20 cellular contexts compared by ENCODE assay signal in the genomic region with DNA sequence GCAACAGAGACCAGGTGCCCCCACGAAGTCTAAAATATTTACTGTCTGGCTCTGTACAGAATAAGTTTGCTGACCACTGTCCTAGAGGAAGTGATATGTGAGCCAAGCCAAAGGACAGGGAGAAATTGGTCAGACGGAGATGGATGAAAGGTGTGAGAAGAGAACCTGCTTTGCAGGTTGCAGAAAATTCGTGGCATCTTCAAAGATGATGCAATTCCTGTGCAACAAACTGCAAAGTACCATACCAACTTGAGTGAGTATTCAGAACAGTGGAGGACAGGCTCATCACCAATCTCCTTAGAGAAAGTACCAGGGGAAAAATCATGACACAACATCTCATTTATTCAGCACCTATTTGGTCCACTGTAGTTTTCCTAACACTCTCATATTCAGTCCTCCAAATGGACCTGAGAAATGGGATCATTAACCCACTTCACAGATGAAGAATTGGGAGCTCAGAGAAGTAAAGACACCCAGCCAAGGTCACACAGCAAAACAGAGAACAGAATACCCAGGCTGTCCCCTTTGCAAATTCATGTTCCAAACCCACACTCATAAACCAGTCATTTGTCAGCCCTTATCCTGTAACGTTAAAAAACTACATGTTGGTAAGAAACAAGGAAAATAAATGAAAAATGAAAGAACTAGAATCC.
DNase-seq lines count a peak whose midpoint lies in the region; FAIRE-seq and TF ChIP-seq lines count a peak whose summit lies in the region.
"Had no signal": no experiment of that assay in that cellular context is flagged by ENCODE, and none has a peak within 500 bp of the region (broad histone marks: within the 10 kb centered on the region; RNA-seq: fewer than 3 reads in every experiment).

No MANE protein-coding gene starts in this region.

- intact Hi-C loops in breast epithelium (cut with DNase I; ENCODE audit: low total_unique reads): no loop called here
- intact Hi-C loops in PC-9 (cut with micrococcal nuclease; ENCODE audit: unreplicated experiment): loop anchor here (1.0 kb wide), 1 partner anchor 81 kb away; no protein-coding TSS in a partner anchor

- H3F3A ChIP-seq in PC-9 (ENCODE audit: insufficient read depth, low read depth): peaks cover 18% of the 10 kb centered on the region; the same call in 1 of the 2 replicates

- H3K9me3 ChIP-seq in breast epithelium (peaks cover 0 to 5% of the 10 kb centered on the region in 2 donors), PC-9 (ENCODE audit: insufficient read depth, low read depth) (peaks cover 8% of the 10 kb centered on the region; the same call in 1 of the 2 replicates), HAP-1 (peaks cover 3% of the 10 kb centered on the region; the same call in 1 of the 2 replicates)
- H3K9me3 ChIP-seq: tibial artery had no signal

- H3K4me1 ChIP-seq in breast epithelium (no peaks in the 10 kb centered on the region), PC-9 (replicated peaks; ENCODE audit: insufficient read depth) (peaks cover 27% of the 10 kb centered on the region), HAP-1 (peaks cover 7% of the 10 kb centered on the region)

- TF ChIP-seq CTCF in breast epithelium (IDR thresholded peaks at IDR 0.05): no peak
- no peak for TF ChIP-seq CTCF in PC-9 (conservative IDR thresholded peaks at IDR 0.05)

- POLR2A ChIA-PET in PC-9 (lab: Charles Lee; ENCODE audit: unreplicated experiment): no interaction called here

- H3K36me3 ChIP-seq in breast epithelium: no peaks in the 10 kb centered on the region
- H3K36me3 ChIP-seq in PC-9 (ENCODE audit: low read depth): no peaks in the 10 kb centered on the region
- no peaks in the 10 kb centered on the region for H3K36me3 ChIP-seq in HAP-1 (replicated peaks)
- H3K36me3 ChIP-seq: BLaER1 treated with 17β-estradiol and CSF1 and Interleukin-3, amounts not matched to agents 10 nM and 100 nM; tibial artery had no signal

- no TSS peak for BruUV-seq in PC-9 (replicated peaks; lab: Mats Ljungman, UMichigan)

- FAIRE-seq in urothelium cell line (lab: Jason Lieb, UNC): peak; percentile 9
- FAIRE-seq in GM12892 (lab: Jason Lieb, UNC): no peak

- peak overlapping the region; percentile 57 for H3K4me2 ChIP-seq in PC-9
- H3K4me2 ChIP-seq: BLaER1 treated with 17β-estradiol and CSF1 and Interleukin-3, amounts not matched to agents 10 nM and 100 nM; SK-N-SH had no signal

- no peaks in the 10 kb centered on the region for H3K9me2 ChIP-seq in PC-9 (ENCODE audit: insufficient read depth)
- H3K9me2 ChIP-seq: SK-N-SH had no signal

- CTCF ChIA-PET in PC-9 (lab: Charles Lee): no interaction called here

- H4K20me1 ChIP-seq in PC-9 (ENCODE audit: insufficient read depth): no peaks in the 10 kb centered on the region
- H4K20me1 ChIP-seq: BLaER1 treated with 17β-estradiol and CSF1 and Interleukin-3, amounts not matched to agents 10 nM and 100 nM had no signal

- in situ Hi-C loops in T47D (cut with HindIII; ENCODE audit: low pct_unique_long_range_greater_than_20kb, low sequenced_read_pairs): no loop called here
- in situ Hi-C loops in HAP-1 (cut with MboI; ENCODE audit: low sequenced_read_pairs): no loop called here

- peaks cover 0 to 17% of the 10 kb centered on the region in 2 donors for H3K27me3 ChIP-seq in breast epithelium
- H3K27me3 ChIP-seq in PC-9 (ENCODE audit: insufficient read depth, low read depth): no peaks in the 10 kb centered on the region
- no peaks in the 10 kb centered on the region for H3K27me3 ChIP-seq in HAP-1 (ENCODE audit: low read depth)
- H3K27me3 ChIP-seq: BLaER1 treated with 17β-estradiol and CSF1 and Interleukin-3, amounts not matched to agents 10 nM and 100 nM; tibial artery had no signal

- H3K4me3 ChIP-seq in breast epithelium (no peak overlapping the region), PC-9 (no peak overlapping the region), HAP-1 (no peak overlapping the region)
- H3K4me3 ChIP-seq: BLaER1 treated with 17β-estradiol and CSF1 and Interleukin-3, amounts not matched to agents 10 nM and 100 nM; tibial artery had no signal

- H3K79me2 ChIP-seq in PC-9 (ENCODE audit: low read depth): no peaks in the 10 kb centered on the region

- no peak overlapping the region for H2AFZ ChIP-seq in PC-9

- DNase-seq in T47D (ENCODE audit: low read depth in 1 of 2, low spot score in 1 of 2) (peak; percentile 27 to 73), breast epithelium (ENCODE audit: low spot score in 2 of 2) (no peak), PC-9 (peak; percentile 24 to 81), islet precursor cell (peak; percentile 76), urothelium cell line (ENCODE audit: low spot score) (no peak), GM12892 (ENCODE audit: insufficient read length) (no peak), HAP-1 (ENCODE audit: low spot score in 2 of 2) (no peak)
- DNase-seq in stimulated activated CD4-positive, alpha-beta T cell treated with anti-CD3 and anti-CD28 coated beads, Interleukin-4, amount 100 ng/mL, for 24 hours: no peak
- DNase-seq: activated CD4-positive, alpha-beta T cell treated with anti-CD3 and anti-CD28 coated beads, Interleukin-2, amount 10 ng/mL, durations not matched to agents 7 days and 5 days; caudate nucleus; naive thymus-derived CD4-positive, alpha-beta T cell; NCI-H2029 treated with DMSO at 0.1 percent for 48 hours; NCI-H2227 treated with DMSO at 0.1 percent for 48 hours; NCI-H748 treated with DMSO at 0.1 percent for 48 hours; SK-N-SH; stimulated activated CD4-positive, alpha-beta T cell treated with anti-CD3 and anti-CD28 coated beads, Interleukin-4, amount 100 ng/mL, for 4 hours; stimulated activated naive CD4-positive, alpha-beta T cell; T-helper 2 cell had no signal

- H3K27ac ChIP-seq in breast epithelium (no peak overlapping the region), PC-9 (peak overlapping the region; percentile 66)
- H3K27ac ChIP-seq: BLaER1 treated with 17β-estradiol and CSF1 and Interleukin-3, amounts not matched to agents 10 nM and 100 nM had no signal

- TF ChIP-seq POLR2A in breast epithelium (IDR thresholded peaks at IDR 0.05) (no peak), GM12892 (IDR thresholded peaks at IDR 0.05; ENCODE audit: low read depth, low read length) (no peak)

Comparison
In these comparisons a context has a peak if more than half of its experiments do, and no peak if none do; other contexts are left out.
1. DNase-seq: peak in T47D (2 of 2), PC-9 (2 of 2) and islet precursor cell (single experiment); none in breast epithelium (0 of 2), urothelium cell line (single experiment), stimulated activated CD4-positive, alpha-beta T cell treated with anti-CD3 and anti-CD28 coated beads, Interleukin-4, amount 100 ng/mL, for 24 hours (single experiment), GM12892 (single experiment) and HAP-1 (0 of 2).